In the genomic region with DNA sequence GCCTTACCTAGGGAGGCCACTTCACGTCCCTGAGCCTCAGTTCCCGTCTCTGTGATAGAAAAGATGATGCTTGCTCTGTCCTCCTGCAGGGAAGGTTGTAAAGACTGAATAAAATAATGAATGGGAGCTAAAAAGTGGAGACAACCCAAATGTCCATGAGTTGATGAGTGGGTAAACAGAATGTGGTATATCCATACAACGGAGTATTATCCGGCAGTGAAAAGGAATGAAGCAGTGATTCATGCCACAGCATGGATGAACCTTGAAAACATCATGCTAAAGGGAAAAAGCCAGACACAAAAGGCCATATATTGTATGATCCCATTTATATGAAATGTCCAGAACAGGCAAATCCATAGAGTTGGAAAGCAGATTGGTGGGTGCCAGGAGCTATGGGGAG, we compare ENCODE assay signal across 28 cellular contexts.
"Had no signal": no experiment of that assay in that cellular context is flagged by ENCODE, and none has a peak within 500 bp of the region (broad histone marks: within the 10 kb centered on the region; RNA-seq: fewer than 3 reads in every experiment).

No MANE protein-coding gene starts in this region.

- H3K9me3 ChIP-seq: esophagus squamous epithelium, gastrocnemius medialis, left lung, lower lobe of right lung, mucosa of descending colon had no signal

- DNase-seq: dermis blood vessel endothelial cell; dorsolateral prefrontal cortex; effector CD4-positive, alpha-beta T cell; effector memory CD8-positive, alpha-beta T cell; endodermal cell; erythroblast; esophagus squamous epithelium; foreskin fibroblast; foreskin melanocyte; gastrocnemius medialis; glutamatergic neuron; head of caudate nucleus; heart right ventricle; hippocampal formation; left cardiac atrium; left lung; left ventricle myocardium superior; lower lobe of right lung; mesenchymal stem cell; mucosa of descending colon; naive B cell; naive thymus-derived CD8-positive, alpha-beta T cell had no signal

- H3K36me3 ChIP-seq: esophagus squamous epithelium, gastrocnemius medialis, heart right ventricle, left lung, lower lobe of right lung had no signal

- H3K4me1 ChIP-seq: esophagus squamous epithelium, gastrocnemius medialis, heart right ventricle, left lung, lower lobe of right lung had no signal

- H3K4me3 ChIP-seq: coronary artery, dorsolateral prefrontal cortex, esophagus squamous epithelium, gastrocnemius medialis, heart right ventricle, left lung, lower lobe of right lung, mucosa of descending colon had no signal

- FAIRE-seq: endometrium, islet of Langerhans, keratinocyte had no signal

- H3K27ac ChIP-seq: coronary artery, dorsolateral prefrontal cortex, epithelial cell of prostate, esophagus squamous epithelium, gastrocnemius medialis, heart right ventricle, left lung, lower lobe of right lung had no signal

- ATAC-seq: effector memory CD8-positive, alpha-beta T cell; esophagus mucosa; gastrocnemius medialis; heart right ventricle; left cardiac atrium; left lung; left ventricle myocardium superior; lower lobe of right lung; mucosa of descending colon; naive thymus-derived CD8-positive, alpha-beta T cell had no signal

- H3K27me3 ChIP-seq: dorsolateral prefrontal cortex, gastrocnemius medialis, left lung had no signal
